Comparison of ENCODE assay signal across 13 cellular contexts in the genomic region with DNA sequence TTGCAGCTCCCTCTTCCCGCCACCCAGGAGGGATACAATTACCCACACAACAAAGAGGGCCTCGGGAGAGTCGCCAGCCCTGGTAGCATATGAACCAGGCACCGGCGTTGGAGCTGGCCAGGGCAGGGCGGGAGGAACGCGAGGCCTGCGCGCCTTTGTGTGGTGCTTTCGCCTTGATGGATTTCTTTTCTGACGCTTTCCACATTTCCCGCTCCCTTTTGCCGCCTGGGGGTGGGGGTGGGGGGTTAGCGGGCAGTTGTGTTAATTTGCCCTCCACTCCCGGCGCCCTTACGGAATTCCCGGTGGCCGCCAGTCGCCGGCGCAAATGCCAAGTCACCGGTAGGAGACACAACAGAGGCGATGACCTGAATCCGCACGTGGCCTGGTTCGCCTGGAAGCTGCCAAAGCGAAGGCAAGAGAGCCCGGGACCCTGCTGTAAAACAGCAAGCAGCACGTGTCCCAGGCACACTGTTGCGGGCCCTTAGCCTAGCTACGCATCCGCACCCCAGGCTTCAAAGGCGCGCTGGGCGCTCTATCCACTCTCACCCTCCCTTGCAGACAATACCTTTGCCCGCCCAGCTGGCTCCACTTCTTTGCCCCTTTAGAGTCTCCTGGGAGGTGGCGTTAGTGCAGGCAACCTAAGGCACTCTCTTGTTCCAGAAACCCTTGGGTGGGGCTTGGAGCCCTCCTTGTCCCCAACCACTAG. TPM values are rescaled to one million over a fixed set of nuclear protein-coding genes. Genes with fewer than 3 reads are reported as not detected.
A peak's percentile ranks its signal among the peaks of the same experiment; 100 is the strongest.
DNase-seq lines count a peak whose midpoint lies in the region; ATAC-seq and TF ChIP-seq lines count a peak whose summit lies in the region.
"Had no signal": no experiment of that assay in that cellular context is flagged by ENCODE, and none has a peak within 500 bp of the region (broad histone marks: within the 10 kb centered on the region; RNA-seq: fewer than 3 reads in every experiment).

No MANE protein-coding gene starts in this region.

- H3K9me3 Mint-ChIP-seq in CD14-positive monocyte (peaks cover 0 to 45% (median 21%) of the 10 kb centered on the region in 7 donors), neural progenitor cell (no peaks in the 10 kb centered on the region)

- H3K4me2 ChIP-seq in neural progenitor cell: peak overlapping the region; percentile 96

- H3K4me1 Mint-ChIP-seq in CD14-positive monocyte (peaks cover 69% of the 10 kb centered on the region), neural progenitor cell (peaks cover 55% of the 10 kb centered on the region)

- no peak overlapping the region for H3K27ac ChIP-seq in HUES6 (ENCODE audit: low read depth, low read length)
- H3K27ac ChIP-seq in neural progenitor cell: no peak overlapping the region
- H3K27ac ChIP-seq: sigmoid colon had no signal

- no peaks in the 10 kb centered on the region for H3K79me2 ChIP-seq in neural progenitor cell (ENCODE audit: low read depth)

- no peak overlapping the region for H2AFZ ChIP-seq in neural progenitor cell (replicated peaks)

- H3K36me3 Mint-ChIP-seq in CD14-positive monocyte: peaks cover 3 to 12% of the 10 kb centered on the region in 2 donors
- peaks cover under 1% of the 10 kb centered on the region for H3K36me3 Mint-ChIP-seq in neural progenitor cell

- TF ChIP-seq CTCF in CD14-positive monocyte (IDR thresholded peaks at IDR 0.05) (no peak), neural progenitor cell (IDR thresholded peaks at IDR 0.05) (peak; percentile 20)

- no peaks in the 10 kb centered on the region for H3K9me3 ChIP-seq in HUES6 (ENCODE audit: control insufficient read depth, insufficient read depth, low read depth, low read length)
- no peaks in the 10 kb centered on the region for H3K9me3 ChIP-seq in neural progenitor cell (ENCODE audit: low read depth)
- H3K9me3 ChIP-seq: sigmoid colon had no signal

- peaks cover 47% of the 10 kb centered on the region for H3K4me1 ChIP-seq in HUES6 (ENCODE audit: control insufficient read depth, insufficient read depth, low read length)
- H3K4me1 ChIP-seq in neural progenitor cell: peaks cover 64% of the 10 kb centered on the region

- H3F3A ChIP-seq in neural progenitor cell (ENCODE audit: low read depth): peaks cover 64% of the 10 kb centered on the region

- H3K36me3 ChIP-seq in HUES6 (ENCODE audit: control insufficient read depth, insufficient read depth, low read length) (peaks cover 6% of the 10 kb centered on the region; the same call in 1 of the 2 replicates), neural progenitor cell (no peaks in the 10 kb centered on the region)
- H3K36me3 ChIP-seq: sigmoid colon had no signal

- DNase-seq in CD14-positive monocyte (ENCODE audit: low spot score) (no peak), ecto neural progenitor cell (ENCODE audit: low spot score) (peak; percentile 70), neural progenitor cell (ENCODE audit: low spot score) (peak; percentile 70), NCI-H526 treated with DMSO at 0.1 percent for 48 hours (lab: John Stamatoyannopoulos, UW) (no peak), DMS114 treated with DMSO at 0.1 percent for 48 hours (lab: John Stamatoyannopoulos, UW; ENCODE audit: unreplicated experiment) (no peak), NCI-H2029 treated with DMSO at 0.1 percent for 48 hours (lab: John Stamatoyannopoulos, UW) (no peak)
- DNase-seq: NCI-H1092, sigmoid colon had no signal

- H3K27ac Mint-ChIP-seq in CD14-positive monocyte: no peak overlapping the region
- H3K27ac Mint-ChIP-seq in neural progenitor cell: no peak overlapping the region

- H3K9ac ChIP-seq in HUES6 (ENCODE audit: low read length): no peak overlapping the region
- no peak overlapping the region for H3K9ac ChIP-seq in neural progenitor cell

- H3K27me3 Mint-ChIP-seq in CD14-positive monocyte (ENCODE audit: low read depth in 3 of 3): peaks cover 90 to 100% (median 99%) of the 10 kb centered on the region in 3 donors
- peaks cover 77% of the 10 kb centered on the region for H3K27me3 Mint-ChIP-seq in neural progenitor cell (ENCODE audit: insufficient read depth, low read depth)

- H3K4me3 ChIP-seq in HUES6 (ENCODE audit: low read depth, low read length) (peak overlapping the region; percentile 21), neural progenitor cell (peak overlapping the region; percentile 2)

- H3K27me3 ChIP-seq in HUES6 (ENCODE audit: control insufficient read depth, insufficient read depth, low read length) (peaks cover 98% of the 10 kb centered on the region), neural progenitor cell (peaks cover 100% of the 10 kb centered on the region)

- intact Hi-C loops in CD14-positive monocyte (cut with micrococcal nuclease): loop anchor here in 1 of 2 donors (10.0 kb wide), 1 partner anchor 415 kb away; no protein-coding TSS in a partner anchor

- H4K20me1 ChIP-seq in neural progenitor cell (ENCODE audit: low read depth): peaks cover 33% of the 10 kb centered on the region

- H3K4me3 Mint-ChIP-seq in CD14-positive monocyte (peak overlapping the region; percentile 54 to 92), neural progenitor cell (peak overlapping the region; percentile 53)

- ATAC-seq in GM18498 (IDR thresholded peaks at IDR 0.05; ENCODE audit: unreplicated experiment): no peak
- ATAC-seq: Panc1 had no signal

RNA-seq across cellular contexts. Expression of a gene that starts 3.4 kb away (rescaled TPM):
- not detected for polyA plus RNA-seq in CD14-positive monocyte
- 5.2 and 10.7 TPM in 2 replicates for total RNA-seq in neural progenitor cell (ENCODE audit: low replicate concordance)

RNA-seq across cellular contexts. Expression of a gene that starts 49.9 kb away (rescaled TPM):
- not detected for polyA plus RNA-seq in CD14-positive monocyte
- total RNA-seq in neural progenitor cell (ENCODE audit: low replicate concordance): 0.43 and 2.7 TPM in 2 replicates
- total RNA-seq: activated CD8-positive, alpha-beta memory T cell treated with anti-CD3 and anti-CD28 coated beads for 36 hours; sigmoid colon; temporal lobe had no signal
- polyA plus RNA-seq: sigmoid colon had no signal

Comparison
In these comparisons a context has a peak if more than half of its experiments do, and no peak if none do; other contexts are left out.
1. DNase-seq: peak in ecto neural progenitor cell (single experiment) and neural progenitor cell (single experiment); none in CD14-positive monocyte (single experiment), NCI-H526 treated with DMSO at 0.1 percent for 48 hours (single experiment), DMS114 treated with DMSO at 0.1 percent for 48 hours (single experiment) and NCI-H2029 treated with DMSO at 0.1 percent for 48 hours (single experiment).